In the genomic region with DNA sequence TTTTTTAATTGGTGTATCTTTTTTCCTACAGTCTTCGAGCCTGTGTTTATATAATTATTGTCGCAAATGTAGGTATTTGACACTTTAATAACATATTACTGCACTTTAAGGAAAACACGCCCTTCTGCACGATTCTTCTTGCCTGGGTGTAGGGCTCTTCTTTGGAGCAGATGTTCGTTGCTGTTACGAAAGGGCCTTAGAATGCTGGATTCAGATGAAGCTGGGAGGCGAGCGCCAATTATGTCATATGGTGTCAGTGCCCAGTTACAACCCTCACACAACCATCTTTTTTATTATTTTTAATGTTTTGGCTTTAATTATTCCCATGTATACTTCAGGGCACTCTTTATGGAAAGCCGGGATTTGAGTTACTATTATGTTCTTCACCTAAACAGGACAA, we compare ENCODE assay signal across 25 cellular contexts.
DNase-seq lines count a peak whose midpoint lies in the region; ATAC-seq, FAIRE-seq and TF ChIP-seq lines count a peak whose summit lies in the region.
"Had no signal": no experiment of that assay in that cellular context is flagged by ENCODE, and none has a peak within 500 bp of the region (broad histone marks: within the 10 kb centered on the region; RNA-seq: fewer than 3 reads in every experiment).

No MANE protein-coding gene starts in this region.

- H2BK12ac ChIP-seq in neuronal stem cell (ENCODE audit: low read length): no peak overlapping the region

- no peak overlapping the region for H2AK5ac ChIP-seq in neuronal stem cell (ENCODE audit: low read depth, low read length)

- H3K36me3 ChIP-seq in gastroesophageal sphincter: no peaks in the 10 kb centered on the region
- no peaks in the 10 kb centered on the region for H3K36me3 ChIP-seq in kidney (ENCODE audit: control insufficient read depth in 1 of 2, insufficient read depth in 2 of 2, low read length in 2 of 2)
- H3K36me3 ChIP-seq in neuronal stem cell (replicated peaks in 1 of 2; ENCODE audit: control insufficient read depth in 2 of 2, insufficient read depth in 2 of 2, low read length in 2 of 2): no peaks in the 10 kb centered on the region

- H3K4me1 ChIP-seq in gastroesophageal sphincter (peaks cover 0 to 3% (median 0%) of the 10 kb centered on the region in 3 donors), kidney (ENCODE audit: control insufficient read depth in 1 of 2, insufficient read depth in 1 of 2, low read depth in 1 of 2, low read length in 2 of 2) (no peaks in the 10 kb centered on the region), neuronal stem cell (ENCODE audit: control insufficient read depth in 2 of 2, insufficient read depth in 1 of 2, low read depth in 1 of 2, low read length in 2 of 2) (peaks cover 2% of the 10 kb centered on the region in 2 donors)
- H3K4me1 ChIP-seq: A549 had no signal

- H4K8ac ChIP-seq in neuronal stem cell (ENCODE audit: low read depth, low read length): no peak overlapping the region

- FAIRE-seq in kidney (lab: Jason Lieb, UNC): no peak
- FAIRE-seq: A549, H1, HepG2 had no signal

- H4K91ac ChIP-seq in neuronal stem cell (ENCODE audit: low read depth, low read length, poor library complexity): no peak overlapping the region

- no peak overlapping the region for H3K23ac ChIP-seq in neuronal stem cell (ENCODE audit: low read depth, low read length, poor library complexity)

- no peak overlapping the region for H3K4ac ChIP-seq in neuronal stem cell (ENCODE audit: low read length)

- no peak for TF ChIP-seq CTCF in AG10803 (conservative IDR thresholded peaks at IDR 0.05; ENCODE audit: low read length)
- TF ChIP-seq CTCF in gastroesophageal sphincter (IDR thresholded peaks at IDR 0.05): no peak
- TF ChIP-seq CTCF in kidney (IDR thresholded peaks at IDR 0.05; ENCODE audit: borderline replicate concordance, extremely low read depth, insufficient read depth): no peak

- H3K4me3 ChIP-seq in AG10803 (ENCODE audit: low read length): no peak overlapping the region
- no peak overlapping the region for H3K4me3 ChIP-seq in gastroesophageal sphincter
- H3K4me3 ChIP-seq in kidney (ENCODE audit: low read length in 2 of 2): no peak overlapping the region
- H3K4me3 ChIP-seq in neuronal stem cell (ENCODE audit: low read length in 2 of 2): no peak overlapping the region
- H3K4me3 ChIP-seq: A549, PC-9 had no signal

- H3K9me3 ChIP-seq in gastroesophageal sphincter (no peaks in the 10 kb centered on the region), kidney (ENCODE audit: control insufficient read depth in 1 of 2, low read length in 2 of 2) (no peaks in the 10 kb centered on the region), neuronal stem cell (replicated peaks in 1 of 2; ENCODE audit: control insufficient read depth in 2 of 2, insufficient read depth in 1 of 2, low read depth in 1 of 2, low read length in 2 of 2) (no peaks in the 10 kb centered on the region)
- H3K9me3 ChIP-seq: A549 had no signal

- no peak overlapping the region for H3K4me2 ChIP-seq in neuronal stem cell (ENCODE audit: insufficient read depth, low read length, poor library complexity, severe bottlenecking)
- H3K4me2 ChIP-seq: A549, PC-9 had no signal

- H3K27ac ChIP-seq in gastroesophageal sphincter (no peak overlapping the region), kidney (ENCODE audit: low read depth in 2 of 2, low read length in 2 of 2) (no peak overlapping the region), neuronal stem cell (replicated peaks; ENCODE audit: low read length) (no peak overlapping the region)
- H3K27ac ChIP-seq: A549, PC-9 had no signal

- H2BK120ac ChIP-seq in neuronal stem cell (ENCODE audit: low read depth, low read length): no peak overlapping the region

- intact Hi-C loops in kidney (cut with DNase I): no loop called here

- peak; percentile 32 for DNase-seq in AG08395 (ENCODE audit: low spot score)
- peak; percentile 73 for DNase-seq in AG10803 (ENCODE audit: low read depth)
- peak; percentile 75 for DNase-seq in NCI-H2227 (lab: John Stamatoyannopoulos, UW; ENCODE audit: unreplicated experiment)
- DNase-seq in HK-2 (ENCODE audit: unreplicated experiment): no peak
- no peak for DNase-seq in kidney
- no peak for DNase-seq in neuronal stem cell (ENCODE audit: low spot score)
- DNase-seq in NCI-H1092 treated with DMSO at 0.1 percent for 48 hours (lab: John Stamatoyannopoulos, UW): no peak
- DNase-seq: Calu3; HCEC 1CT; Karpas-422; NCI-H1105; NCI-H1436 treated with DMSO at 0.1 percent for 48 hours; NCI-H187 treated with DMSO at 0.1 percent for 48 hours; NCI-H2107; NCI-H446 treated with DMSO at 0.1 percent for 48 hours; NCI-H526; NCI-H82; NK-92 treated with Interleukin-12 subunit alpha and Interleukin-12 subunit beta, amount 100 ng/mL, for 24 hours; PC-9; SHP77; T-cell had no signal

- H3K27me3 ChIP-seq in gastroesophageal sphincter (no peaks in the 10 kb centered on the region), neuronal stem cell (ENCODE audit: control insufficient read depth in 3 of 3, insufficient read depth in 3 of 3, low read depth in 1 of 3, low read length in 3 of 3) (no peaks in the 10 kb centered on the region)

- H3K9ac ChIP-seq in kidney (ENCODE audit: low read length in 2 of 2) (no peak overlapping the region), neuronal stem cell (ENCODE audit: low read depth, low read length, poor library complexity) (no peak overlapping the region)

- WGBS in gastroesophageal sphincter (ENCODE audit: low coverage in 1 of 2), 2 donors: 74 to 81% methylated on average over 9 of the region's 9 CpGs
- WGBS in neuronal stem cell (ENCODE audit: extremely low coverage in 2 of 2, insufficient read length in 2 of 2, insufficient replicate concordance in 1 of 2), 2 donors: no CpG with 5 or more reads among the region's 9 CpGs

- H3K14ac ChIP-seq in neuronal stem cell (ENCODE audit: low read length): no peak overlapping the region

- no peak overlapping the region for H2BK15ac ChIP-seq in neuronal stem cell (ENCODE audit: low read length)

- H3K18ac ChIP-seq in neuronal stem cell (ENCODE audit: low read length): no peak overlapping the region

- peak; percentile 53 for ATAC-seq in gastroesophageal sphincter
- ATAC-seq: A549, HepG2, T-cell had no signal

- H2AFZ ChIP-seq in neuronal stem cell (ENCODE audit: low read length): no peak overlapping the region
- H2AFZ ChIP-seq: PC-9 had no signal

- no peaks in the 10 kb centered on the region for H3K79me1 ChIP-seq in neuronal stem cell (ENCODE audit: low read depth, low read length)

- no peak for TF ChIP-seq EP300 in gastroesophageal sphincter (IDR thresholded peaks at IDR 0.05)

- TF ChIP-seq POLR2A in gastroesophageal sphincter (IDR thresholded peaks at IDR 0.05): no peak

- H2BK5ac ChIP-seq in neuronal stem cell (ENCODE audit: low read length): no peak overlapping the region

Comparison
In these comparisons a context has a peak if more than half of its experiments do, and no peak if none do; other contexts are left out.
1. DNase-seq: peak in AG08395 (single experiment), AG10803 (single experiment) and NCI-H2227 (single experiment); none in HK-2 (single experiment), kidney (single experiment), neuronal stem cell (single experiment) and NCI-H1092 treated with DMSO at 0.1 percent for 48 hours (single experiment).